Comparison of ENCODE assay signal across 1 cellular context in genomic region chr17:1365445-1366039, GRCh38.
TF ChIP-seq lines count a peak whose summit lies in the region.

No MANE protein-coding gene starts in this region.

TF ChIP-seq in HCT116, 20 proteins besides CTCF, POLR2A, EP300 and RAD21 (continued from another document):
- TF ChIP-seq REST (IDR thresholded peaks at IDR 0.05; ENCODE audit: low read depth) (no peak), TCF7L2 (IDR thresholded peaks at IDR 0.05; ENCODE audit: borderline replicate concordance, extremely low read depth, insufficient read depth, insufficient read length) (no peak), CEBPB (IDR thresholded peaks at IDR 0.05; ENCODE audit: low read depth) (no peak), MAX (IDR thresholded peaks at IDR 0.05) (no peak), JUND (IDR thresholded peaks at IDR 0.05) (no peak), EZH2 (IDR thresholded peaks at IDR 0.05) (no peak), SIN3A (IDR thresholded peaks at IDR 0.05; ENCODE audit: low read depth) (no peak), ZFX (IDR thresholded peaks at IDR 0.05) (no peak), EZH2phosphoT487 (IDR thresholded peaks at IDR 0.05; ENCODE audit: borderline replicate concordance) (no peak)
